ENCODE assay signal across 20 cellular contexts in genomic region chr4:40241026-40241425, GRCh38. TPM values are rescaled to one million over a fixed set of nuclear protein-coding genes. Genes with fewer than 3 reads are reported as not detected.
DNase-seq lines count a peak whose midpoint lies in the region; ATAC-seq and TF ChIP-seq lines count a peak whose summit lies in the region.
"Had no signal": no experiment of that assay in that cellular context is flagged by ENCODE, and none has a peak within 500 bp of the region (broad histone marks: within the 10 kb centered on the region; RNA-seq: fewer than 3 reads in every experiment).

No MANE protein-coding gene starts in this region.

- H3K36me3 Mint-ChIP-seq in activated T-helper 2 cell treated with anti-CD3 and anti-CD28 coated beads, Interferon-gamma antibody, Interleukin-2, Interleukin-4, amounts not matched to agents 10 μg/mL and 5 μg/mL and 100 μg/mL, durations not matched to agents 14 hours and 24 hours and 36 hours (ENCODE audit: low read depth), result peaks cover 90% of the 10 kb centered on the region

- peaks cover 68 to 69% of the 10 kb centered on the region in 2 experiments for H3K4me1 ChIP-seq in neutrophil (ENCODE audit: control insufficient read depth in 1 of 2, insufficient read depth in 1 of 2, low read depth in 1 of 2, low read length in 1 of 2)
- peaks cover 0 to 39% (median 0%) of the 10 kb centered on the region in 12 donors for H3K4me1 ChIP-seq in heart left ventricle

- 63 to 72% (median 69%) methylated on average over 4 of the region's 4 CpGs for WGBS in heart left ventricle, 4 donors

- H3K36me3 ChIP-seq in neutrophil (no peaks in the 10 kb centered on the region), heart left ventricle (peaks cover 0 to 7% (median 0%) of the 10 kb centered on the region in 9 donors), brain microvascular endothelial cell (replicated peaks) (no peaks in the 10 kb centered on the region)

- ATAC-seq in heart left ventricle, result no peak
- ATAC-seq: left lung, SK-N-SH treated with all-trans-retinoic acid at 6 μM for 48 hours had no signal

- H3K27me3 ChIP-seq in HL-60 (ENCODE audit: insufficient read depth, poor library complexity, severe bottlenecking) (no peaks in the 10 kb centered on the region), neutrophil (no peaks in the 10 kb centered on the region), heart left ventricle (no peaks in the 10 kb centered on the region), brain microvascular endothelial cell (replicated peaks) (no peaks in the 10 kb centered on the region)
- H3K27me3 ChIP-seq: left lung had no signal

- in situ Hi-C loops in KBM-7 (cut with MboI; ENCODE audit: low pct_unique_long_range_greater_than_20kb, low sequenced_read_pairs) (no loop called here), brain microvascular endothelial cell (cut with HindIII; ENCODE audit: low pct_ligation_motif_present, low sequenced_read_pairs) (no loop called here)

- peaks cover 77% of the 10 kb centered on the region for H3K4me1 Mint-ChIP-seq in activated T-helper 2 cell treated with anti-CD3 and anti-CD28 coated beads, Interferon-gamma antibody, Interleukin-2, Interleukin-4, amounts not matched to agents 10 μg/mL and 5 μg/mL and 100 μg/mL, durations not matched to agents 14 hours and 24 hours and 36 hours (ENCODE audit: low read depth)

- peak overlapping the region; percentile 74 for H3K27ac ChIP-seq in HL-60 (replicated peaks)
- H3K27ac ChIP-seq in neutrophil, result peak overlapping the region; percentile 95
- no peak overlapping the region for H3K27ac ChIP-seq in heart left ventricle
- no peak overlapping the region for H3K27ac ChIP-seq in brain microvascular endothelial cell
- H3K27ac ChIP-seq: RWPE1 had no signal

- DNase-seq in activated effector memory CD4-positive, alpha-beta T cell treated with anti-CD3 and anti-CD28 coated beads, Interleukin-2, amount 50 U/mL, for 16 hours, result peak; percentile 50
- no peak for DNase-seq in activated effector memory CD4-positive, alpha-beta T cell treated with Interleukin-2 at 50 U/mL for 16 hours
- DNase-seq in HL-60 (ENCODE audit: low read depth in 1 of 2, low spot score in 1 of 2), result no peak
- no peak for DNase-seq in activated T-helper 2 cell treated with anti-CD3 and anti-CD28 coated beads, Interferon-gamma antibody, Interleukin-2, Interleukin-4, amounts not matched to agents 10 μg/mL and 5 μg/mL and 100 μg/mL, durations not matched to agents 14 hours and 24 hours and 36 hours (ENCODE audit: low spot score)
- DNase-seq in heart left ventricle, result no peak
- no peak for DNase-seq in KBM-7
- DNase-seq in brain microvascular endothelial cell, result no peak
- DNase-seq: activated gamma-delta T cell, DMS79 treated with DMSO at 0.1 percent for 48 hours, glutamatergic neuron, Karpas-422, left lung, midbrain, NCI-H1048, NCI-H2029 treated with DMSO at 0.1 percent for 48 hours had no signal

- no peaks in the 10 kb centered on the region for H3K27me3 Mint-ChIP-seq in activated T-helper 2 cell treated with anti-CD3 and anti-CD28 coated beads, Interferon-gamma antibody, Interleukin-2, Interleukin-4, amounts not matched to agents 10 μg/mL and 5 μg/mL and 100 μg/mL, durations not matched to agents 14 hours and 24 hours and 36 hours (ENCODE audit: low read depth)

- peak overlapping the region; percentile 66 for H3K4me3 Mint-ChIP-seq in activated T-helper 2 cell treated with anti-CD3 and anti-CD28 coated beads, Interferon-gamma antibody, Interleukin-2, Interleukin-4, amounts not matched to agents 10 μg/mL and 5 μg/mL and 100 μg/mL, durations not matched to agents 14 hours and 24 hours and 36 hours (ENCODE audit: low read depth)

- intact Hi-C loops in activated T-helper 2 cell treated with anti-CD3 and anti-CD28 coated beads, Interferon-gamma antibody, Interleukin-2, Interleukin-4, amounts not matched to agents 10 μg/mL and 5 μg/mL and 100 μg/mL, durations not matched to agents 14 hours and 24 hours and 36 hours (cut with micrococcal nuclease), result loop anchor here (5.0 kb wide), 1 partner anchor 89 kb away; no protein-coding TSS in a partner anchor
- intact Hi-C loops in heart left ventricle (cut with DNase I), result loop anchor here in 1 of 10 donors (10.0 kb wide), 1 partner anchor 64 kb away; no protein-coding TSS in a partner anchor

- no peaks in the 10 kb centered on the region for H3K9me3 Mint-ChIP-seq in activated T-helper 2 cell treated with anti-CD3 and anti-CD28 coated beads, Interferon-gamma antibody, Interleukin-2, Interleukin-4, amounts not matched to agents 10 μg/mL and 5 μg/mL and 100 μg/mL, durations not matched to agents 14 hours and 24 hours and 36 hours

- H3K4me3 ChIP-seq in HL-60 (replicated peaks; ENCODE audit: insufficient read depth, low read length), result no peak overlapping the region
- H3K4me3 ChIP-seq in neutrophil (ENCODE audit: low read depth in 1 of 2, low read length in 1 of 2), result no peak overlapping the region
- H3K4me3 ChIP-seq in heart left ventricle, result no peak overlapping the region
- no peak overlapping the region for H3K4me3 ChIP-seq in brain microvascular endothelial cell (ENCODE audit: low read depth, low read length)
- H3K4me3 ChIP-seq: left lung had no signal

- TF ChIP-seq POLR2A in heart left ventricle (IDR thresholded peaks at IDR 0.05), result no peak

- no peak for TF ChIP-seq CTCF in HL-60 (IDR thresholded peaks at IDR 0.05; ENCODE audit: insufficient read depth, low read length)
- no peak for TF ChIP-seq CTCF in neutrophil (IDR thresholded peaks at IDR 0.05)
- TF ChIP-seq CTCF in heart left ventricle (IDR thresholded peaks at IDR 0.05), result no peak
- no peak for TF ChIP-seq CTCF in brain microvascular endothelial cell (IDR thresholded peaks at IDR 0.05; ENCODE audit: low read depth, low read length, missing control alignments)

- H3K9me3 ChIP-seq in neutrophil (no peaks in the 10 kb centered on the region), heart left ventricle (no peaks in the 10 kb centered on the region)
- H3K9me3 ChIP-seq: left lung had no signal

- peak overlapping the region; percentile 80 for H3K27ac Mint-ChIP-seq in activated T-helper 2 cell treated with anti-CD3 and anti-CD28 coated beads, Interferon-gamma antibody, Interleukin-2, Interleukin-4, amounts not matched to agents 10 μg/mL and 5 μg/mL and 100 μg/mL, durations not matched to agents 14 hours and 24 hours and 36 hours

RNA-seq across cellular contexts. Expression of gene RHOH, which starts 44.2 kb away (rescaled TPM):
- 108 and 120 TPM in 2 replicates for total RNA-seq in activated T-helper 2 cell treated with anti-CD3 and anti-CD28 coated beads, Interferon-gamma antibody, Interleukin-2, Interleukin-4, amounts not matched to agents 10 μg/mL and 5 μg/mL and 100 μg/mL, durations not matched to agents 14 hours and 24 hours and 36 hours
- total RNA-seq in heart left ventricle, result 1 to 10 TPM in 2 of 9 donors, under 1 TPM in 3, not detected in 4; 0.30 to 6.6 (median 0.63) TPM
- polyA plus RNA-seq in heart left ventricle, result under 1 TPM in 1 of 2 donors, not detected in 1; 0.35 TPM
- total RNA-seq: fibroblast of lung had no signal
- polyA plus RNA-seq: AG04450, fibroblast of lung had no signal

Comparison
In these comparisons a context has a peak if more than half of its experiments do, and no peak if none do; other contexts are left out.
1. H3K27ac ChIP-seq: peak in HL-60 (single experiment) and neutrophil (single experiment); none in heart left ventricle (0 of 12) and brain microvascular endothelial cell (single experiment).
2. RNA of gene RHOH, which starts 44.2 kb away (total RNA-seq): 108 to 120 TPM in activated T-helper 2 cell treated with anti-CD3 and anti-CD28 coated beads, Interferon-gamma antibody, Interleukin-2, Interleukin-4, amounts not matched to agents 10 μg/mL and 5 μg/mL and 100 μg/mL, durations not matched to agents 14 hours and 24 hours and 36 hours; 0.30 to 6.6 TPM in heart left ventricle; every median in the first group is over 10 times any median in the second.